Comparison of ENCODE assay signal across 9 cellular contexts in genomic region chr2:211085056-211085680, GRCh38.
DNase-seq lines count a peak whose midpoint lies in the region; ATAC-seq and TF ChIP-seq lines count a peak whose summit lies in the region.
"Had no signal": no experiment of that assay in that cellular context is flagged by ENCODE, and none has a peak within 500 bp of the region (broad histone marks: within the 10 kb centered on the region; RNA-seq: fewer than 3 reads in every experiment).

No MANE protein-coding gene starts in this region.

- no peaks in the 10 kb centered on the region for H3K4me1 ChIP-seq in GM23338 (ENCODE audit: insufficient read depth)
- H3K4me1 ChIP-seq: BLaER1 had no signal

- DNase-seq in NCI-H1092 treated with DMSO at 0.1 percent for 48 hours (lab: John Stamatoyannopoulos, UW) (peak; percentile 36), NCI-H1092 (lab: John Stamatoyannopoulos, UW) (no peak), GM23338 (ENCODE audit: low spot score) (peak; percentile 77), NAMALWA (ENCODE audit: low spot score) (peak; percentile 65), astrocyte of the cerebellum (ENCODE audit: low read depth) (peak; percentile 20), left lobe of liver (ENCODE audit: low spot score) (no peak), GDM1 (lab: John Stamatoyannopoulos, UW) (no peak), natural killer cell (no peak)

- H3K4me2 ChIP-seq in GM23338 = no peak overlapping the region
- H3K4me2 ChIP-seq: BLaER1 had no signal

- ATAC-seq in GM23338 (peak; percentile 80), left lobe of liver (peak; percentile 75), natural killer cell (no peak)

- no peaks in the 10 kb centered on the region for H3K27me3 ChIP-seq in GM23338 (ENCODE audit: insufficient read depth)
- H3K27me3 ChIP-seq: BLaER1 had no signal

- H3K4me3 Mint-ChIP-seq in GM23338 = no peak overlapping the region
- no peak overlapping the region for H3K4me3 Mint-ChIP-seq in natural killer cell

- H3K27ac ChIP-seq in GM23338 (ENCODE audit: low read depth) = no peak overlapping the region
- H3K27ac ChIP-seq: BLaER1 had no signal

- H3F3A ChIP-seq in GM23338 (replicated peaks; ENCODE audit: low read depth) = no peaks in the 10 kb centered on the region

- in situ Hi-C loops in astrocyte of the cerebellum (cut with HindIII; ENCODE audit: low sequenced_read_pairs) = no loop called here

- TF ChIP-seq CTCF in GM23338 (conservative IDR thresholded peaks at IDR 0.05; ENCODE audit: low read depth in 2 of 2) (peak; percentile 62 to 89), astrocyte of the cerebellum (IDR thresholded peaks at IDR 0.05; ENCODE audit: low read depth, low read length, missing control alignments) (peak; percentile 65), natural killer cell (IDR thresholded peaks at IDR 0.05) (no peak)

- H2AFZ ChIP-seq in GM23338 = no peak overlapping the region

- H3K27ac Mint-ChIP-seq in GM23338 = no peak overlapping the region
- H3K27ac Mint-ChIP-seq in natural killer cell = no peak overlapping the region

- no peaks in the 10 kb centered on the region for H3K36me3 ChIP-seq in GM23338 (ENCODE audit: insufficient read depth)
- H3K36me3 ChIP-seq: BLaER1 had no signal

- H3K36me3 Mint-ChIP-seq in GM23338 (ENCODE audit: low read depth) = no peaks in the 10 kb centered on the region
- H3K36me3 Mint-ChIP-seq in natural killer cell = no peaks in the 10 kb centered on the region

- H3K27me3 Mint-ChIP-seq in GM23338 (ENCODE audit: insufficient read depth, low read depth, poor library complexity) = no peaks in the 10 kb centered on the region
- no peaks in the 10 kb centered on the region for H3K27me3 Mint-ChIP-seq in natural killer cell (ENCODE audit: low read depth in 2 of 2)

- H3K4me1 Mint-ChIP-seq in GM23338 (peaks cover 3% of the 10 kb centered on the region; the same call in 2 of the 3 replicates), natural killer cell (no peaks in the 10 kb centered on the region)

- no peaks in the 10 kb centered on the region for H3K9me2 ChIP-seq in GM23338 (ENCODE audit: insufficient read depth)

- H3K9me3 Mint-ChIP-seq in GM23338 (no peaks in the 10 kb centered on the region), natural killer cell (peaks cover 2 to 3% of the 10 kb centered on the region in 2 donors)

- H3K79me2 ChIP-seq in GM23338 (replicated peaks; ENCODE audit: insufficient read depth) = no peaks in the 10 kb centered on the region

- intact Hi-C loops in natural killer cell (cut with micrococcal nuclease) = no loop called here

- H3K4me3 ChIP-seq in GM23338 (no peak overlapping the region), astrocyte of the cerebellum (ENCODE audit: low read depth, low read length) (no peak overlapping the region)
- H3K4me3 ChIP-seq: BLaER1 had no signal

- no peaks in the 10 kb centered on the region for H4K20me1 ChIP-seq in GM23338 (replicated peaks; ENCODE audit: insufficient read depth)
- H4K20me1 ChIP-seq: BLaER1 had no signal

TF ChIP-seq in GM23338, 12 proteins besides CTCF, POLR2A, EP300 and RAD21:
- TF ChIP-seq CREB1 (CRISPR knock-in tag; IDR thresholded peaks at IDR 0.05; ENCODE audit: low read depth) = no peak
- no peak for TF ChIP-seq REST (IDR thresholded peaks at IDR 0.05; ENCODE audit: unreplicated experiment)
- TF ChIP-seq EZH2 (IDR thresholded peaks at IDR 0.05; ENCODE audit: low read depth, unreplicated experiment) = no peak
- no peak for TF ChIP-seq NANOG (IDR thresholded peaks at IDR 0.05; ENCODE audit: borderline replicate concordance)
- TF ChIP-seq JUNB (IDR thresholded peaks at IDR 0.05; ENCODE audit: unreplicated experiment) = no peak
- no peak for TF ChIP-seq ETS1 (IDR thresholded peaks at IDR 0.05)
TF ChIP-seq in GM23338: peak in this region for 0.

Comparison
In these comparisons a context has a peak if more than half of its experiments do, and no peak if none do; other contexts are left out.
1. DNase-seq: peak in NCI-H1092 treated with DMSO at 0.1 percent for 48 hours (single experiment), GM23338 (single experiment), NAMALWA (single experiment) and astrocyte of the cerebellum (single experiment); none in NCI-H1092 (single experiment), left lobe of liver (single experiment), GDM1 (single experiment) and natural killer cell (single experiment).
2. ATAC-seq: peak in GM23338 (single experiment) and left lobe of liver (single experiment); none in natural killer cell (0 of 3).